ENCODE assay signal across 21 cellular contexts in the genomic region with DNA sequence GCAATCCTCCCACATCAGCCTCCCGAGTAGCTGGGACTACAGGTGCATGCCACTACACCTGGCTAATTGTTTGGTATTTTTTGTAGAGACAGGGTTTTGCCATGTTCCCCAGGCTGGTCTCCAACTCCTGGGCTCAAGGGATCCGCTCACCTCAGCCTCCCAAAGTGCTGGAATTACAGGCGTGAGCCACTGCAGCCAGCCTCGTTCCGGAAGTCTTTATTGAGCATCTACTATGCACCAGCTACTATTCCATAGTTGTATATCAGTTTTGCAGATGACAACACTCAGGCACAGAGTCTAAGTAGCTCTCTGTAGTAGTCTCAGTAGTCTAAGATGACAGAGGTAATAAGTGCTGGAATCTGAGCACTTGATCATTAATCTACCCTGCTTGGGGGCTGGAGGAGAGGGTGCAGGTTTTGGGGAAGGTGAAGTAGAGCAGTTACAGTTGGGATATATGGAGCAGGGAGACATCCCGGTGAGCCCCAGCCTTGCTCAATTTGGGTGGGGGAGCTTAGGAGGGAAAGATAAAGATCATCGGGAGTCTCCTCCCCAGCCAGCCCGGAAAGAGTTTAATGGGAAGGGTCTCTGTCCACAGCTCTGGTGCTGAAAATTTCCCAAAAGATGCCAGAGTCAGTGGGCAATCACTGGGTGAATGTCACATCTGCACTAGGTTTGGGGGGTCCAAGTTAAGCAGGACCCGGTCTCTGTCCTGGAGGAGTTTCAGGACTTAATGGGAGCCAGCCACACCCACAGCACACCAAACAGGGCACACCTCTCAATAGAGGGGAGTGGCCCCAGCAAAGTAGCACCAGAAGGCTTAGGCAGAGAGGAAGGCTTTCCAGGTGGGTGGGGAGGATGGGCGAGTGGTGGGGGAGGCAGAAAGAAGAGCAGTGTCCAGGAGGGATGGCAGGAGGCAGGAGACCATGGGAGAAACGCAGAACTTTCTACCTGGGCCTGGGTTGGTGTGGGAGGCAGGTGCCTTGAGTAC. TPM values are rescaled to one million over a fixed set of nuclear protein-coding genes. Genes with fewer than 3 reads are reported as not detected.
DNase-seq lines count a peak whose midpoint lies in the region; ATAC-seq and TF ChIP-seq lines count a peak whose summit lies in the region.
"Had no signal": no experiment of that assay in that cellular context is flagged by ENCODE, and none has a peak within 500 bp of the region (broad histone marks: within the 10 kb centered on the region; RNA-seq: fewer than 3 reads in every experiment).

No MANE protein-coding gene starts in this region.

- POLR2A ChIA-PET in activated CD4-positive, alpha-beta T cell treated with anti-CD3 and anti-CD28 coated beads for 36 hours (lab: Charles Lee) = no interaction called here

- CTCF ChIA-PET in activated CD4-positive, alpha-beta T cell treated with anti-CD3 and anti-CD28 coated beads for 36 hours (lab: Charles Lee) = interaction anchor here (0.6 to 2.7 kb wide), 3 partner anchors 24 to 1617 kb away, joined by 3 to 9 read pairs (median 5); no protein-coding TSS in a partner anchor

- no peak overlapping the region for H3K4me3 Mint-ChIP-seq in natural killer cell treated with Interleukin-12 subunit alpha and Interleukin-12 subunit beta and Interleukin-15 and Interleukin-18, amount 100 ng/mL, for 72 hours
- H3K4me3 Mint-ChIP-seq in activated CD4-positive, alpha-beta T cell treated with anti-CD3 and anti-CD28 coated beads for 36 hours = no peak overlapping the region
- H3K4me3 Mint-ChIP-seq: activated B cell treated with CpG ODN at 0.5 μM for 24 hours; stimulated activated memory B cell treated with anti-CD40 and anti-IgM and Interleukin-4, amounts not matched to agents 10 μg/mL and 1 μg/mL and 100 μg/mL, for 72 hours had no signal

- H3K9me3 Mint-ChIP-seq in natural killer cell treated with Interleukin-12 subunit alpha and Interleukin-12 subunit beta and Interleukin-15 and Interleukin-18, amount 100 ng/mL, for 72 hours = no peaks in the 10 kb centered on the region
- no peaks in the 10 kb centered on the region for H3K9me3 Mint-ChIP-seq in activated CD4-positive, alpha-beta T cell treated with anti-CD3 and anti-CD28 coated beads for 36 hours (ENCODE audit: low read depth)
- H3K9me3 Mint-ChIP-seq: activated B cell treated with CpG ODN at 0.5 μM for 24 hours; CD4-positive, alpha-beta memory T cell; stimulated activated memory B cell treated with anti-CD40 and anti-IgM and Interleukin-4, amounts not matched to agents 10 μg/mL and 1 μg/mL and 100 μg/mL, for 72 hours had no signal

- H3K27ac Mint-ChIP-seq in natural killer cell treated with Interleukin-12 subunit alpha and Interleukin-12 subunit beta and Interleukin-15 and Interleukin-18, amount 100 ng/mL, for 72 hours = no peak overlapping the region
- no peak overlapping the region for H3K27ac Mint-ChIP-seq in activated CD4-positive, alpha-beta T cell treated with anti-CD3 and anti-CD28 coated beads for 36 hours
- H3K27ac Mint-ChIP-seq: activated B cell treated with CpG ODN at 0.5 μM for 24 hours; stimulated activated memory B cell treated with anti-CD40 and anti-IgM and Interleukin-4, amounts not matched to agents 10 μg/mL and 1 μg/mL and 100 μg/mL, for 72 hours had no signal

- peaks cover 25 to 31% of the 10 kb centered on the region in 2 donors for H3K4me1 ChIP-seq in duodenal mucosa (ENCODE audit: control insufficient read depth in 1 of 2, insufficient read depth in 2 of 2, low read length in 2 of 2)
- no peaks in the 10 kb centered on the region for H3K4me1 ChIP-seq in osteoblast (ENCODE audit: insufficient read depth, low read length)
- H3K4me1 ChIP-seq: pancreas had no signal

- DNase-seq in NCI-H524 (lab: John Stamatoyannopoulos, UW) = peak; percentile 63 to 84
- DNase-seq in osteoblast (ENCODE audit: insufficient read length, low spot score, missing footprints) = peak; percentile 90
- no peak for DNase-seq in NCI-H1417 (lab: John Stamatoyannopoulos, UW)
- DNase-seq in natural killer cell treated with Interleukin-12 subunit alpha and Interleukin-12 subunit beta and Interleukin-15 and Interleukin-18, amount 100 ng/mL, for 72 hours (ENCODE audit: low spot score) = no peak
- no peak for DNase-seq in activated CD4-positive, alpha-beta T cell treated with anti-CD3 and anti-CD28 coated beads for 36 hours
- DNase-seq: activated B cell treated with CpG ODN at 0.5 μM for 24 hours; activated naive CD4-positive, alpha-beta T cell treated with anti-CD3 and anti-CD28 coated beads, Interleukin-2, amount 50 U/mL, for 16 hours; activated T-cell treated with anti-CD3 and anti-CD28 coated beads, Interleukin-2, amount 50 U/mL, for 48 hours; CD4-positive, alpha-beta memory T cell; NCI-H1436; NCI-H2171; NCI-H774; sigmoid colon; T-helper 2 cell had no signal

- H3K36me3 ChIP-seq in duodenal mucosa (ENCODE audit: control insufficient read depth in 1 of 2, insufficient read depth in 2 of 2, low read length in 2 of 2) (peaks cover 0 to 7% of the 10 kb centered on the region in 2 donors), osteoblast (ENCODE audit: insufficient read depth, low read length) (no peaks in the 10 kb centered on the region)
- H3K36me3 ChIP-seq: heart left ventricle, pancreas, sigmoid colon, thoracic aorta had no signal

- no peak for ATAC-seq in natural killer cell treated with Interleukin-12 subunit alpha and Interleukin-12 subunit beta and Interleukin-15 and Interleukin-18, amount 100 ng/mL, for 72 hours
- no peak for ATAC-seq in activated CD4-positive, alpha-beta T cell treated with anti-CD3 and anti-CD28 coated beads for 36 hours
- ATAC-seq: heart left ventricle; stimulated activated memory B cell treated with anti-CD40 and anti-IgM and Interleukin-4, amounts not matched to agents 10 μg/mL and 1 μg/mL and 100 μg/mL, for 72 hours had no signal

- H3K4me1 Mint-ChIP-seq in natural killer cell treated with Interleukin-12 subunit alpha and Interleukin-12 subunit beta and Interleukin-15 and Interleukin-18, amount 100 ng/mL, for 72 hours (ENCODE audit: low read depth in 2 of 2) = no peaks in the 10 kb centered on the region
- no peaks in the 10 kb centered on the region for H3K4me1 Mint-ChIP-seq in activated CD4-positive, alpha-beta T cell treated with anti-CD3 and anti-CD28 coated beads for 36 hours
- H3K4me1 Mint-ChIP-seq: activated B cell treated with CpG ODN at 0.5 μM for 24 hours; stimulated activated memory B cell treated with anti-CD40 and anti-IgM and Interleukin-4, amounts not matched to agents 10 μg/mL and 1 μg/mL and 100 μg/mL, for 72 hours had no signal

- no peaks in the 10 kb centered on the region for H3K79me2 ChIP-seq in osteoblast (ENCODE audit: insufficient read depth, low read length)

- H3K27ac ChIP-seq in duodenal mucosa (ENCODE audit: low read depth, low read length) = no peak overlapping the region
- H3K27ac ChIP-seq in osteoblast (ENCODE audit: low read depth, low read length) = no peak overlapping the region
- H3K27ac ChIP-seq: heart left ventricle, pancreas, sigmoid colon, thoracic aorta had no signal

- no peaks in the 10 kb centered on the region for H3K9me3 ChIP-seq in duodenal mucosa (ENCODE audit: control insufficient read depth in 1 of 2, low read length in 2 of 2)
- H3K9me3 ChIP-seq in osteoblast (ENCODE audit: low read depth, low read length) = no peaks in the 10 kb centered on the region
- H3K9me3 ChIP-seq: heart left ventricle, pancreas, sigmoid colon, thoracic aorta had no signal

- H3K27me3 ChIP-seq in duodenal mucosa (ENCODE audit: control insufficient read depth in 1 of 2, insufficient read depth in 2 of 2, low read length in 2 of 2) (peaks cover 27 to 31% of the 10 kb centered on the region in 2 donors), osteoblast (ENCODE audit: insufficient read depth, low read length) (peaks cover 58% of the 10 kb centered on the region)
- H3K27me3 ChIP-seq: pancreas had no signal

- H3K4me3 ChIP-seq in duodenal mucosa (ENCODE audit: low read depth in 1 of 2, low read length in 2 of 2) (peak overlapping the region; percentile 23 to 40), osteoblast (ENCODE audit: insufficient read depth, low read length) (no peak overlapping the region)
- H3K4me3 ChIP-seq: heart left ventricle, pancreas, sigmoid colon, thoracic aorta had no signal

- no peak for TF ChIP-seq CTCF in osteoblast (IDR thresholded peaks at IDR 0.05; ENCODE audit: extremely low read depth, low read depth, low read length)

- H3K36me3 Mint-ChIP-seq in natural killer cell treated with Interleukin-12 subunit alpha and Interleukin-12 subunit beta and Interleukin-15 and Interleukin-18, amount 100 ng/mL, for 72 hours = no peaks in the 10 kb centered on the region
- no peaks in the 10 kb centered on the region for H3K36me3 Mint-ChIP-seq in activated CD4-positive, alpha-beta T cell treated with anti-CD3 and anti-CD28 coated beads for 36 hours (ENCODE audit: low read depth)
- H3K36me3 Mint-ChIP-seq: CD4-positive, alpha-beta memory T cell; stimulated activated memory B cell treated with anti-CD40 and anti-IgM and Interleukin-4, amounts not matched to agents 10 μg/mL and 1 μg/mL and 100 μg/mL, for 72 hours had no signal

- no peak overlapping the region for H3K4me2 ChIP-seq in osteoblast (ENCODE audit: insufficient read depth, low read length)

- no peak overlapping the region for H2AFZ ChIP-seq in osteoblast (ENCODE audit: low read length)

- H3K9ac ChIP-seq in duodenal mucosa (ENCODE audit: low read depth in 1 of 2, low read length in 2 of 2) = peak overlapping the region in 1 of 2 donors; percentile 33

- intact Hi-C loops in activated CD4-positive, alpha-beta T cell treated with anti-CD3 and anti-CD28 coated beads for 36 hours (cut with DNase I, micrococcal nuclease) = no loop called here

- H3K27me3 Mint-ChIP-seq in natural killer cell treated with Interleukin-12 subunit alpha and Interleukin-12 subunit beta and Interleukin-15 and Interleukin-18, amount 100 ng/mL, for 72 hours = peaks cover 36 to 46% of the 10 kb centered on the region in 2 donors
- peaks cover 43% of the 10 kb centered on the region for H3K27me3 Mint-ChIP-seq in activated CD4-positive, alpha-beta T cell treated with anti-CD3 and anti-CD28 coated beads for 36 hours

- no peaks in the 10 kb centered on the region for H4K20me1 ChIP-seq in osteoblast (ENCODE audit: insufficient read depth, low read length)

RNA-seq across cellular contexts. Expression of gene OTOP3, which starts 1.7 kb away (rescaled TPM):
- not detected in 2 replicates for total RNA-seq in osteoblast
- total RNA-seq in natural killer cell treated with Interleukin-12 subunit alpha and Interleukin-12 subunit beta and Interleukin-15 and Interleukin-18, amount 100 ng/mL, for 72 hours = not detected
- not detected for total RNA-seq in activated CD4-positive, alpha-beta T cell treated with anti-CD3 and anti-CD28 coated beads for 36 hours
- total RNA-seq: activated B cell treated with CpG ODN at 0.5 μM for 24 hours; CD4-positive, alpha-beta memory T cell; heart left ventricle; lung microvascular endothelial cell; MCF 10A; sigmoid colon; thoracic aorta had no signal

RNA-seq across cellular contexts. Expression of gene OTOP2, which starts 13.3 kb away (rescaled TPM):
- total RNA-seq in osteoblast = not detected in 2 replicates
- total RNA-seq in natural killer cell treated with Interleukin-12 subunit alpha and Interleukin-12 subunit beta and Interleukin-15 and Interleukin-18, amount 100 ng/mL, for 72 hours = not detected
- total RNA-seq in activated CD4-positive, alpha-beta T cell treated with anti-CD3 and anti-CD28 coated beads for 36 hours = not detected
- total RNA-seq: activated B cell treated with CpG ODN at 0.5 μM for 24 hours; CD4-positive, alpha-beta memory T cell; heart left ventricle; lung microvascular endothelial cell; MCF 10A; pancreas; thoracic aorta had no signal

RNA-seq across cellular contexts. Expression of gene USH1G, which starts 14.3 kb away (rescaled TPM):
- not detected in 2 replicates for total RNA-seq in osteoblast
- not detected for total RNA-seq in natural killer cell treated with Interleukin-12 subunit alpha and Interleukin-12 subunit beta and Interleukin-15 and Interleukin-18, amount 100 ng/mL, for 72 hours
- not detected for total RNA-seq in activated CD4-positive, alpha-beta T cell treated with anti-CD3 and anti-CD28 coated beads for 36 hours
- total RNA-seq: activated B cell treated with CpG ODN at 0.5 μM for 24 hours; CD4-positive, alpha-beta memory T cell; heart left ventricle; lung microvascular endothelial cell; MCF 10A; sigmoid colon; thoracic aorta had no signal

RNA-seq across cellular contexts. Expression of gene HID1, which starts 35.2 kb away (rescaled TPM):
- 0.36 TPM in 1 of 2 replicates, not detected in the other for total RNA-seq in osteoblast
- total RNA-seq in natural killer cell treated with Interleukin-12 subunit alpha and Interleukin-12 subunit beta and Interleukin-15 and Interleukin-18, amount 100 ng/mL, for 72 hours = under 1 TPM; 0.47 to 0.83 TPM
- 1 to 10 TPM; 1.6 TPM for total RNA-seq in activated CD4-positive, alpha-beta T cell treated with anti-CD3 and anti-CD28 coated beads for 36 hours

RNA-seq across cellular contexts. Expression of gene FADS6, which starts 43.9 kb away (rescaled TPM):
- total RNA-seq in osteoblast = not detected in 2 replicates
- not detected for total RNA-seq in natural killer cell treated with Interleukin-12 subunit alpha and Interleukin-12 subunit beta and Interleukin-15 and Interleukin-18, amount 100 ng/mL, for 72 hours
- total RNA-seq in activated CD4-positive, alpha-beta T cell treated with anti-CD3 and anti-CD28 coated beads for 36 hours = not detected
- total RNA-seq: activated B cell treated with CpG ODN at 0.5 μM for 24 hours; CD4-positive, alpha-beta memory T cell; heart left ventricle; lung microvascular endothelial cell; MCF 10A; sigmoid colon; thoracic aorta had no signal

Comparison
In these comparisons a context has a peak if more than half of its experiments do, and no peak if none do; other contexts are left out.
1. DNase-seq: peak in NCI-H524 (2 of 2) and osteoblast (single experiment); none in NCI-H1417 (0 of 3), natural killer cell treated with Interleukin-12 subunit alpha and Interleukin-12 subunit beta and Interleukin-15 and Interleukin-18, amount 100 ng/mL, for 72 hours (single experiment) and activated CD4-positive, alpha-beta T cell treated with anti-CD3 and anti-CD28 coated beads for 36 hours (single experiment).